Comparison of ENCODE assay signal across 26 cellular contexts in the genomic region with DNA sequence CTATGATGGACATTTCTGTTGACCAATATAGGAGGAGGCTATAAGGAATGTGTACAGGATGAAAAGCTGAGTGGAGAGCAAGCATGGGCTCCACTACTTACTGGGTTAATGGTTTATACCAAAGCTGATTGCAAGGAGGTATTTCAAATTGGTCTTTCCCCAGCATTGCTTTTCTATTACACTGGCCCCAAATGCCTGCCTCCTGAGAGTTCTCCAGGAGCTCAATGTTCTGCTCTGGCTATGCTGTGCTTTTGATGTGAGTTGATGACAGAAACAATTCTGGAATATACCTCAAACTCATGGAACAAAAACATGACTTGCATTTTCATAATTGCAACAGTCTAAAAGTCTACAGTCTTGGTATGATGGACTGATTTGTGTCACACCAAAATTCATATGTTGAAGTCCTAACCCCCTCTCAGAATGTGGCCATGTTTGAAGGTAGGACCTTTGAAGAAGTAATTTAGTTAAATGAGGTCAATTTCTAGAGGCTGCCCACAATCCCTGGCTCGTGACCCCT.
DNase-seq lines count a peak whose midpoint lies in the region; ATAC-seq, FAIRE-seq and TF ChIP-seq lines count a peak whose summit lies in the region.
"Had no signal": no experiment of that assay in that cellular context is flagged by ENCODE, and none has a peak within 500 bp of the region (broad histone marks: within the 10 kb centered on the region; RNA-seq: fewer than 3 reads in every experiment).

No MANE protein-coding gene starts in this region.

- H3K36me3 ChIP-seq in HepG2 (replicated peaks in 1 of 2; ENCODE audit: control insufficient read depth in 1 of 2, insufficient read depth in 2 of 2, low read length in 2 of 2): no peaks in the 10 kb centered on the region
- no peaks in the 10 kb centered on the region for H3K36me3 ChIP-seq in right lobe of liver
- H3K36me3 ChIP-seq: BE2C; BLaER1 treated with 17β-estradiol and CSF1 and Interleukin-3, amounts not matched to agents 10 nM and 100 nM had no signal

- CTCF ChIA-PET in HepG2 (lab: Yijun Ruan, JAX; ENCODE audit: low intra/inter-chr PET ratio, low total read pairs): no interaction called here

- ATAC-seq in Right ventricle myocardium inferior: peak; percentile 58
- ATAC-seq in HepG2: no peak
- no peak for ATAC-seq in right lobe of liver
- no peak for ATAC-seq in GM21360 (IDR thresholded peaks at IDR 0.05; ENCODE audit: unreplicated experiment)

- BruUV-seq in HepG2 (replicated peaks; lab: Mats Ljungman, UMichigan): no TSS peak

- H3K36me3 Mint-ChIP-seq in chondrocyte (ENCODE audit: low read depth): peaks cover 3% of the 10 kb centered on the region
- H3K36me3 Mint-ChIP-seq: CD14-positive monocyte; CD8-positive, alpha-beta memory T cell had no signal

- H3K79me2 ChIP-seq in HepG2 (ENCODE audit: insufficient read depth, low read length): no peaks in the 10 kb centered on the region

- H3K4me1 ChIP-seq in HepG2 (ENCODE audit: insufficient read depth, low read length) (no peaks in the 10 kb centered on the region), right lobe of liver (peaks cover 0 to 9% (median 0%) of the 10 kb centered on the region in 4 donors)
- H3K4me1 ChIP-seq: BE2C had no signal

- POLR2A ChIA-PET in HepG2 (lab: Yijun Ruan, JAX): no interaction called here

- H3K9ac ChIP-seq in HepG2 (ENCODE audit: insufficient read depth, low read depth, low read length): no peak overlapping the region
- H3K9ac ChIP-seq: BLaER1 treated with 17β-estradiol and CSF1 and Interleukin-3, amounts not matched to agents 10 nM and 100 nM; GM23248 had no signal

- FAIRE-seq in HepG2 (lab: Jason Lieb, UNC): no peak
- FAIRE-seq: A204.1, GM12891, GM18507, H1 had no signal

- H2AFZ ChIP-seq in HepG2 (ENCODE audit: low read length): no peak overlapping the region
- H2AFZ ChIP-seq: GM23248 had no signal

- no peak for TF ChIP-seq RAD21 in HepG2 (CRISPR knock-in tag; IDR thresholded peaks at IDR 0.05)

- H3K27me3 ChIP-seq in HepG2 (ENCODE audit: control insufficient read depth in 1 of 2, insufficient read depth in 2 of 2, low read length in 2 of 2) (no peaks in the 10 kb centered on the region; a peak in 1 of 5 replicates), right lobe of liver (no peaks in the 10 kb centered on the region)
- H3K27me3 ChIP-seq: BE2C; BLaER1 treated with 17β-estradiol and CSF1 and Interleukin-3, amounts not matched to agents 10 nM and 100 nM had no signal

- no peaks in the 10 kb centered on the region for H3K9me3 ChIP-seq in HepG2 (ENCODE audit: low read length)
- H3K9me3 ChIP-seq in right lobe of liver: no peaks in the 10 kb centered on the region
- H3K9me3 ChIP-seq: BE2C; BLaER1 treated with 17β-estradiol and CSF1 and Interleukin-3, amounts not matched to agents 10 nM and 100 nM had no signal

- no peak for TF ChIP-seq CTCF in HepG2 (CRISPR knock-in tag; IDR thresholded peaks at IDR 0.05)
- TF ChIP-seq CTCF in right lobe of liver (IDR thresholded peaks at IDR 0.05): no peak
- TF ChIP-seq CTCF in chondrocyte (IDR thresholded peaks at IDR 0.05): no peak

- H3K4me3 ChIP-seq in HepG2 (replicated peaks in 1 of 3; ENCODE audit: insufficient read depth in 1 of 3, low read depth in 2 of 3, low read length in 3 of 3) (no peak overlapping the region), right lobe of liver (no peak overlapping the region), skeletal muscle cell (ENCODE audit: low read depth, low read length) (no peak overlapping the region)
- H3K4me3 ChIP-seq: BLaER1 treated with 17β-estradiol and CSF1 and Interleukin-3, amounts not matched to agents 10 nM and 100 nM; GM23248 had no signal

- WGBS in HepG2 (ENCODE audit: low lambda C conversion rate): 0% methylated on average over 1 of the region's 1 CpG
- WGBS in right lobe of liver (ENCODE audit: insufficient coverage, low coverage, low lambda C conversion rate, missing lambda C conversion rate): 90% methylated on average over 1 of the region's 1 CpG

- no peaks in the 10 kb centered on the region for H3K9me3 Mint-ChIP-seq in chondrocyte (ENCODE audit: low read depth)
- H3K9me3 Mint-ChIP-seq: CD4-positive, alpha-beta T cell had no signal

- in situ Hi-C loops in HepG2 (cut with HindIII; ENCODE audit: extremely low pct_ligation_motif_present, low pct_unique_long_range_greater_than_20kb): no loop called here

- intact Hi-C loops in Right ventricle myocardium inferior (cut with DNase I) (no loop called here), cardiac septum (cut with DNase I) (no loop called here), HepG2 (cut with micrococcal nuclease; ENCODE audit: unreplicated experiment) (no loop called here), right lobe of liver (cut with DNase I) (no loop called here)

- peak overlapping the region; percentile 55 for H3K27ac Mint-ChIP-seq in chondrocyte (ENCODE audit: unreplicated experiment)
- H3K27ac Mint-ChIP-seq: CD14-positive monocyte; CD4-positive, alpha-beta T cell; CD8-positive, alpha-beta memory T cell had no signal

- H3K4me2 ChIP-seq in HepG2 (ENCODE audit: low read depth, low read length): no peak overlapping the region

- DNase-seq in Right ventricle myocardium inferior (ENCODE audit: missing footprints) (no peak), cardiac septum (ENCODE audit: low spot score) (no peak), HepG2 (ENCODE audit: low spot score) (no peak), right lobe of liver (no peak), chondrocyte (ENCODE audit: low spot score) (no peak), skeletal muscle cell (ENCODE audit: low read depth) (peak; percentile 56), NCI-H187 (lab: John Stamatoyannopoulos, UW) (no peak)
- DNase-seq: ACHN; AML-193; BE2C; CD4-positive, alpha-beta T cell; CD8-positive, alpha-beta memory T cell; DMS53; DMS79 treated with DMSO at 0.1 percent for 48 hours; GF-D8; GM23248; H7; HCEC 1CT had no signal

- no peak overlapping the region for H3K27ac ChIP-seq in HepG2 (ENCODE audit: extremely low read length, insufficient read depth, low read length)
- no peak overlapping the region for H3K27ac ChIP-seq in right lobe of liver
- H3K27ac ChIP-seq: 22Rv1; BLaER1 treated with 17β-estradiol and CSF1 and Interleukin-3, amounts not matched to agents 10 nM and 100 nM; GM23248 had no signal

- peaks cover 52% of the 10 kb centered on the region for H3K4me1 Mint-ChIP-seq in chondrocyte (ENCODE audit: low read depth)
- H3K4me1 Mint-ChIP-seq: CD8-positive, alpha-beta memory T cell had no signal

- TF ChIP-seq POLR2A in HepG2 (IDR thresholded peaks at IDR 0.05; ENCODE audit: insufficient read depth in 1 of 2, low read depth in 2 of 2, low read length in 2 of 2): no peak
- no peak for TF ChIP-seq POLR2A in right lobe of liver (IDR thresholded peaks at IDR 0.05)

- H3K4me3 Mint-ChIP-seq in chondrocyte (ENCODE audit: unreplicated experiment): no peak overlapping the region
- H3K4me3 Mint-ChIP-seq: CD14-positive monocyte; CD4-positive, alpha-beta T cell; CD8-positive, alpha-beta memory T cell had no signal

- H4K20me1 ChIP-seq in HepG2 (ENCODE audit: insufficient read depth, low read length): no peaks in the 10 kb centered on the region
- H4K20me1 ChIP-seq: BLaER1 treated with 17β-estradiol and CSF1 and Interleukin-3, amounts not matched to agents 10 nM and 100 nM had no signal

- no peak for TF ChIP-seq EP300 in HepG2 (IDR thresholded peaks at IDR 0.05; ENCODE audit: low read depth in 2 of 2, low read length in 2 of 2)
- TF ChIP-seq EP300 in HepG2 (CRISPR knock-in tag; IDR thresholded peaks at IDR 0.05; ENCODE audit: borderline replicate concordance): no peak

- no peaks in the 10 kb centered on the region for H3K27me3 Mint-ChIP-seq in chondrocyte (ENCODE audit: low read depth)

TF ChIP-seq in HepG2, 621 proteins besides CTCF, POLR2A, EP300 and RAD21:
- TF ChIP-seq ZNF749 (CRISPR knock-in tag; IDR thresholded peaks at IDR 0.05; ENCODE audit: borderline replicate concordance): no peak
- TF ChIP-seq NFE2L2 (IDR thresholded peaks at IDR 0.05; ENCODE audit: low read length): peak; percentile 79
